ENCODE assay signal across 1 cellular context in genomic region chr14:49770212-49770817, GRCh38.
TF ChIP-seq lines count a peak whose summit lies in the region.

No MANE protein-coding gene starts in this region.

TF ChIP-seq in HepG2, 621 proteins besides CTCF, POLR2A, EP300 and RAD21 (continued from another document and continues in another):
- no peak for TF ChIP-seq PREB (CRISPR knock-in tag; IDR thresholded peaks at IDR 0.05)
- peak; percentile 71; the same call in 1 of the 2 replicates for TF ChIP-seq THAP11 (CRISPR knock-in tag; IDR thresholded peaks at IDR 0.05)
- TF ChIP-seq HMGA1 (CRISPR knock-in tag; conservative IDR thresholded peaks at IDR 0.05), result no peak
- no peak; the same call in 1 of the 2 replicates for TF ChIP-seq POLR2AphosphoS2 (IDR thresholded peaks at IDR 0.05; ENCODE audit: low read depth, low read length)
- no peak for TF ChIP-seq ZNF296 (CRISPR knock-in tag; conservative IDR thresholded peaks at IDR 0.05)
- peak; percentile 84 for TF ChIP-seq ZNF124 (CRISPR knock-in tag; IDR thresholded peaks at IDR 0.05)
- TF ChIP-seq WIZ (CRISPR knock-in tag; IDR thresholded peaks at IDR 0.05), result peak; percentile 18; the same call in 1 of the 2 replicates
- TF ChIP-seq ZNF12 (CRISPR knock-in tag; IDR thresholded peaks at IDR 0.05), result peak; percentile 45; the same call in 1 of the 2 replicates
- 0 out of 2 replicates have a peak, but pooled peaks have one; percentile 58 for TF ChIP-seq ZNF430 (CRISPR knock-in tag; IDR thresholded peaks at IDR 0.05)
- TF ChIP-seq ZNF850 (CRISPR knock-in tag; conservative IDR thresholded peaks at IDR 0.05), result no peak
- no peak for TF ChIP-seq SNAI1 (CRISPR knock-in tag; IDR thresholded peaks at IDR 0.05; ENCODE audit: borderline replicate concordance)
- peak; percentile 36; the same call in 1 of the 2 replicates for TF ChIP-seq ZBTB21 (CRISPR knock-in tag; IDR thresholded peaks at IDR 0.05)
- TF ChIP-seq ZBTB20 (CRISPR knock-in tag; IDR thresholded peaks at IDR 0.05; ENCODE audit: borderline replicate concordance, low read depth), result no peak
- 0 out of 2 replicates have a peak, but pooled peaks have one; percentile 31 for TF ChIP-seq HIC2 (CRISPR knock-in tag; IDR thresholded peaks at IDR 0.05; ENCODE audit: low read depth)
- TF ChIP-seq BRF2 (CRISPR knock-in tag; IDR thresholded peaks at IDR 0.05), result peak; percentile 86; the same call in 1 of the 2 replicates
- no peak for TF ChIP-seq ZNF737 (CRISPR knock-in tag; IDR thresholded peaks at IDR 0.05; ENCODE audit: borderline replicate concordance)
- TF ChIP-seq KIAA2018 (CRISPR knock-in tag; IDR thresholded peaks at IDR 0.05; ENCODE audit: borderline replicate concordance), result no peak
- peak; percentile 25; the same call in 1 of the 2 replicates for TF ChIP-seq ZNF232 (CRISPR knock-in tag; IDR thresholded peaks at IDR 0.05; ENCODE audit: borderline replicate concordance)
- peak; percentile 89; the same call in 1 of the 2 replicates for TF ChIP-seq HMG20A (CRISPR knock-in tag; IDR thresholded peaks at IDR 0.05; ENCODE audit: borderline replicate concordance)
- TF ChIP-seq GABPA (IDR thresholded peaks at IDR 0.05; ENCODE audit: low read depth, low read length), result no peak
- TF ChIP-seq GABPA (CRISPR knock-in tag; IDR thresholded peaks at IDR 0.05; ENCODE audit: low read depth), result peak; percentile 70
- no peak for TF ChIP-seq ZNF709 (CRISPR knock-in tag; IDR thresholded peaks at IDR 0.05)
- peak; percentile 72 for TF ChIP-seq TAF1 (CRISPR knock-in tag; IDR thresholded peaks at IDR 0.05)
- no peak for TF ChIP-seq NFIB (CRISPR knock-in tag; IDR thresholded peaks at IDR 0.05; ENCODE audit: borderline replicate concordance)
- TF ChIP-seq SOX13 (IDR thresholded peaks at IDR 0.05), result no peak; the same call in 1 of the 2 replicates
- peak in 1 of 2 experiments; percentile 88; a peak in 2 of 4 replicates for TF ChIP-seq SOX13 (CRISPR knock-in tag; conservative IDR thresholded peaks at IDR 0.05 in 1 of 2, IDR thresholded peaks at IDR 0.05 in 1 of 2)
- peak; percentile 73; the same call in 1 of the 2 replicates for TF ChIP-seq THRA (CRISPR knock-in tag; IDR thresholded peaks at IDR 0.05; ENCODE audit: borderline replicate concordance)
- peak; percentile 67 for TF ChIP-seq CEBPG (CRISPR knock-in tag; IDR thresholded peaks at IDR 0.05)
- TF ChIP-seq ZBTB34 (CRISPR knock-in tag; IDR thresholded peaks at IDR 0.05), result peak; percentile 82; the same call in 1 of the 2 replicates
- no peak for TF ChIP-seq CREB1 (IDR thresholded peaks at IDR 0.05)
- peak; percentile 67 for TF ChIP-seq CREB1 (CRISPR knock-in tag; IDR thresholded peaks at IDR 0.05)
- TF ChIP-seq ZNF207 (IDR thresholded peaks at IDR 0.05; ENCODE audit: borderline replicate concordance), result no peak
- no peak; the same call in none of the 2 replicates for TF ChIP-seq ZNF772 (CRISPR knock-in tag; IDR thresholded peaks at IDR 0.05)
- peak; percentile 86; the same call in 1 of the 2 replicates for TF ChIP-seq TARDBP (CRISPR knock-in tag; IDR thresholded peaks at IDR 0.05)
- peak; percentile 68 for TF ChIP-seq NR2C2 (CRISPR knock-in tag; IDR thresholded peaks at IDR 0.05; ENCODE audit: borderline replicate concordance)
- TF ChIP-seq DR1 (CRISPR knock-in tag; IDR thresholded peaks at IDR 0.05), result 0 out of 2 replicates have a peak, but pooled peaks have one; percentile 58
- no peak for TF ChIP-seq ZNF337 (CRISPR knock-in tag; IDR thresholded peaks at IDR 0.05; ENCODE audit: borderline replicate concordance, low read depth)
- TF ChIP-seq ZBTB7B (CRISPR knock-in tag; IDR thresholded peaks at IDR 0.05), result peak; percentile 66; the same call in 1 of the 2 replicates
- peak; percentile 37; the same call in 1 of the 2 replicates for TF ChIP-seq RCOR2 (CRISPR knock-in tag; IDR thresholded peaks at IDR 0.05)
- no peak for TF ChIP-seq IKZF1 (IDR thresholded peaks at IDR 0.05)
- TF ChIP-seq ZFP1 (CRISPR knock-in tag; IDR thresholded peaks at IDR 0.05), result no peak
- peak; percentile 71 for TF ChIP-seq KAT8 (CRISPR knock-in tag; IDR thresholded peaks at IDR 0.05)
- no peak for TF ChIP-seq ZNF713 (CRISPR knock-in tag; IDR thresholded peaks at IDR 0.05)
- TF ChIP-seq MXD4 (CRISPR knock-in tag; IDR thresholded peaks at IDR 0.05), result peak; percentile 47; the same call in 1 of the 2 replicates
- TF ChIP-seq ARNTL (CRISPR knock-in tag; IDR thresholded peaks at IDR 0.05), result no peak
- TF ChIP-seq KLF16 (CRISPR knock-in tag; IDR thresholded peaks at IDR 0.05), result peak in 1 of 2 experiments; percentile 78; a peak in 2 of 4 replicates
- TF ChIP-seq ZC3H13 (CRISPR knock-in tag; IDR thresholded peaks at IDR 0.05), result peak; percentile 89
- TF ChIP-seq ZNF30 (CRISPR knock-in tag; IDR thresholded peaks at IDR 0.05), result no peak
- TF ChIP-seq ZBED4 (CRISPR knock-in tag; IDR thresholded peaks at IDR 0.05; ENCODE audit: borderline replicate concordance), result no peak
- peak; percentile 96 for TF ChIP-seq ASH2L (IDR thresholded peaks at IDR 0.05; ENCODE audit: insufficient read length, low read depth, low read length)
- peak; percentile 43; the same call in 1 of the 2 replicates for TF ChIP-seq ZNF160 (CRISPR knock-in tag; IDR thresholded peaks at IDR 0.05)
